ENCODE assay signal across 9 cellular contexts in genomic region chr20:25226433-25227316, GRCh38. TPM values are rescaled to one million over a fixed set of nuclear protein-coding genes. Genes with fewer than 3 reads are reported as not detected.
DNase-seq lines count a peak whose midpoint lies in the region; ATAC-seq, FAIRE-seq and TF ChIP-seq lines count a peak whose summit lies in the region.
"Had no signal": no experiment of that assay in that cellular context is flagged by ENCODE, and none has a peak within 500 bp of the region (broad histone marks: within the 10 kb centered on the region; RNA-seq: fewer than 3 reads in every experiment).

No MANE protein-coding gene starts in this region.

- no peaks in the 10 kb centered on the region for H3K9me3 Mint-ChIP-seq in brain

- peak; percentile 49 for ATAC-seq in HepG2
- ATAC-seq in GM19455 (IDR thresholded peaks at IDR 0.05; ENCODE audit: unreplicated experiment): no peak

- H3K9me3 ChIP-seq in Karpas-422 (ENCODE audit: low read length) (no peaks in the 10 kb centered on the region), HepG2 (ENCODE audit: low read length) (no peaks in the 10 kb centered on the region), testis (no peaks in the 10 kb centered on the region)

- 74% methylated on average over 26 of the region's 28 CpGs for WGBS in HepG2 (ENCODE audit: low lambda C conversion rate)
- WGBS in testis, 2 donors: 68 to 71% methylated on average over 23 to 28 of the region's 28 CpGs

- no peaks in the 10 kb centered on the region for H3K9me2 ChIP-seq in Karpas-422 (replicated peaks; ENCODE audit: insufficient read depth, low read length)

- TF ChIP-seq EP300 in HepG2 (IDR thresholded peaks at IDR 0.05; ENCODE audit: low read depth in 2 of 2, low read length in 2 of 2) (0 out of 4 replicates have a peak, but pooled peaks of 1 of the 2 experiments have one; percentile 10), HepG2 (CRISPR knock-in tag; IDR thresholded peaks at IDR 0.05; ENCODE audit: borderline replicate concordance) (0 out of 2 replicates have a peak, but pooled peaks have one; percentile 15)

- H3K9ac ChIP-seq in Karpas-422 (ENCODE audit: low read length) (no peak overlapping the region), HepG2 (ENCODE audit: insufficient read depth, low read depth, low read length) (no peak overlapping the region)

- peaks cover 26% of the 10 kb centered on the region for H3K4me1 Mint-ChIP-seq in brain

- H3K4me2 ChIP-seq in Karpas-422 (ENCODE audit: low read depth, low read length, poor library complexity, severe bottlenecking) (no peak overlapping the region), HepG2 (ENCODE audit: low read depth, low read length) (peak overlapping the region; percentile 54; the same call in 1 of the 2 replicates)

- peak overlapping the region in 3 of 5 experiments; percentile 64 to 78 (median 64) for H3K27ac Mint-ChIP-seq in brain

- H4K20me1 ChIP-seq in Karpas-422 (ENCODE audit: insufficient read depth, low read depth, low read length): no peaks in the 10 kb centered on the region
- no peaks in the 10 kb centered on the region for H4K20me1 ChIP-seq in HepG2 (ENCODE audit: insufficient read depth, low read length)

- POLR2A ChIA-PET in HepG2 (lab: Yijun Ruan, JAX): interaction anchor here (0.5 to 6.5 kb wide), 6 partner anchors 10 to 1848 kb away, joined by 3 to 72 read pairs (median 8); partner anchors contain the start of genes ENTPD6 and PYGB

- no peak overlapping the region for H3K4me3 Mint-ChIP-seq in brain

- TSS peak; percentile 93 for BruUV-seq in HepG2 (replicated peaks; lab: Mats Ljungman, UMichigan)

- peaks cover 16% of the 10 kb centered on the region; the same call in 1 of the 2 replicates for H3K36me3 ChIP-seq in Karpas-422 (ENCODE audit: insufficient read depth, low read length)
- peaks cover 2 to 3% of the 10 kb centered on the region in 2 experiments; a peak in 1 of 5 replicates for H3K36me3 ChIP-seq in HepG2 (replicated peaks in 1 of 2; ENCODE audit: control insufficient read depth in 1 of 2, insufficient read depth in 2 of 2, low read length in 2 of 2)
- no peaks in the 10 kb centered on the region for H3K36me3 ChIP-seq in testis (ENCODE audit: low read depth, missing control alignments)

- H3K4me1 ChIP-seq in Karpas-422 (ENCODE audit: low read length) (peaks cover 95% of the 10 kb centered on the region), HepG2 (ENCODE audit: insufficient read depth, low read length) (peaks cover 54% of the 10 kb centered on the region), testis (peaks cover 28% of the 10 kb centered on the region)

- H3K27me3 Mint-ChIP-seq in brain: no peaks in the 10 kb centered on the region

- TF ChIP-seq CTCF in brain (conservative IDR thresholded peaks at IDR 0.05): no peak
- peak; percentile 19; the same call in 1 of the 2 replicates for TF ChIP-seq CTCF in HepG2 (CRISPR knock-in tag; IDR thresholded peaks at IDR 0.05)
- TF ChIP-seq CTCF in testis (IDR thresholded peaks at IDR 0.05): no peak

- H3K4me3 ChIP-seq in Karpas-422 (ENCODE audit: low read length) (no peak overlapping the region), HepG2 (replicated peaks in 1 of 3; ENCODE audit: insufficient read depth in 1 of 3, low read depth in 2 of 3, low read length in 3 of 3) (no peak overlapping the region), testis (no peak overlapping the region)

- no peak for FAIRE-seq in HepG2 (lab: Jason Lieb, UNC)
- FAIRE-seq: G401.6 had no signal

- H2AFZ ChIP-seq in Karpas-422 (ENCODE audit: low read length) (no peak overlapping the region), HepG2 (ENCODE audit: low read length) (no peak overlapping the region)

- H3K36me3 Mint-ChIP-seq in brain: no peaks in the 10 kb centered on the region

- TF ChIP-seq RAD21 in HepG2 (CRISPR knock-in tag; IDR thresholded peaks at IDR 0.05): no peak

- TF ChIP-seq POLR2A in HepG2 (IDR thresholded peaks at IDR 0.05; ENCODE audit: insufficient read depth in 1 of 2, low read depth in 2 of 2, low read length in 2 of 2): no peak
- no peak for TF ChIP-seq POLR2A in testis (IDR thresholded peaks at IDR 0.05)

- in situ Hi-C loops in HepG2 (cut with HindIII; ENCODE audit: extremely low pct_ligation_motif_present, low pct_unique_long_range_greater_than_20kb): no loop called here

- H3K79me2 ChIP-seq in Karpas-422 (ENCODE audit: low read length): no peaks in the 10 kb centered on the region
- no peaks in the 10 kb centered on the region for H3K79me2 ChIP-seq in HepG2 (ENCODE audit: insufficient read depth, low read length)

- no peaks in the 10 kb centered on the region for H3K27me3 ChIP-seq in Karpas-422 (ENCODE audit: low read length)
- H3K27me3 ChIP-seq in HepG2 (ENCODE audit: control insufficient read depth in 1 of 2, insufficient read depth in 2 of 2, low read length in 2 of 2): no peaks in the 10 kb centered on the region
- H3K27me3 ChIP-seq in testis: no peaks in the 10 kb centered on the region

- intact Hi-C loops in HepG2 (cut with micrococcal nuclease; ENCODE audit: unreplicated experiment): no loop called here
- intact Hi-C loops in testis (cut with DNase I; ENCODE audit: low total_unique reads): no loop called here

- H3K27ac ChIP-seq in Karpas-422 (ENCODE audit: low read length) (peak overlapping the region; percentile 95), HepG2 (ENCODE audit: extremely low read length, insufficient read depth, low read length) (peak overlapping the region; percentile 43), testis (peak overlapping the region; percentile 15 to 70)

- CTCF ChIA-PET in HepG2 (lab: Yijun Ruan, JAX; ENCODE audit: low intra/inter-chr PET ratio, low total read pairs): no interaction called here

- DNase-seq in Karpas-422: peak; percentile 42
- no peak for DNase-seq in HepG2 (ENCODE audit: low spot score)
- DNase-seq in testis: no peak
- DNase-seq in T-helper 1 cell: no peak
- DNase-seq in activated naive CD4-positive, alpha-beta T cell (lab: John Stamatoyannopoulos, UW): no peak
- no peak for DNase-seq in mesenteric fat pad (ENCODE audit: low spot score)

RNA-seq across cellular contexts. Expression of gene PYGB, which starts 21.2 kb away (rescaled TPM):
- total RNA-seq in Karpas-422 (2014; rRNA removed; shearing (Covaris generic); ENCODE audit: low replicate concordance): 188 and 302 TPM in 2 replicates
- polyA plus RNA-seq in brain (ENCODE audit: insufficient read depth, low read depth, low replicate concordance): 125 TPM
- total RNA-seq in HepG2 (2016; rRNA removed; fragmentation: Illumina TruSeq; extraction: Trizol): 82.0 and 86.3 TPM in 2 replicates
- total RNA-seq in HepG2 (2016; cell fraction: cytosol; rRNA removed; fragmentation: Illumina TruSeq; extraction: Trizol; ENCODE audit: low read depth): 5.4 and 6.5 TPM in 2 replicates
- 69.1 and 89.6 TPM in 2 replicates for total RNA-seq in HepG2 (2016; cell fraction: insoluble cytoplasmic fraction; rRNA removed; fragmentation: Illumina TruSeq; extraction: Trizol)
- 18.0 and 19.5 TPM in 2 replicates for total RNA-seq in HepG2 (2016; cell fraction: membrane; rRNA removed; fragmentation: Illumina TruSeq; extraction: Trizol)
- 59.8 and 63.0 TPM in 2 replicates for total RNA-seq in HepG2 (2016; cell fraction: nucleus; rRNA removed; fragmentation: Illumina TruSeq; extraction: Trizol)
- polyA plus RNA-seq in HepG2 (2011; rRNA removed): 24.2 and 37.5 TPM in 2 replicates
- polyA plus RNA-seq in HepG2 (2011; cell fraction: cytosol; rRNA removed): 24.4 and 27.4 TPM in 2 replicates
- polyA plus RNA-seq in HepG2 (2011; cell fraction: nucleus; rRNA removed): 111 and 112 TPM in 2 replicates
- polyA plus RNA-seq in HepG2 (2012): 26.9 and 46.5 TPM in 2 replicates
- polyA plus RNA-seq in HepG2 (2016; cell fraction: cytosol; fragmentation: Illumina TruSeq; extraction: Trizol; ENCODE audit: low read depth): 3.5 TPM in 2 replicates
- 45.7 and 58.6 TPM in 2 replicates for polyA plus RNA-seq in HepG2 (2016; cell fraction: insoluble cytoplasmic fraction; fragmentation: Illumina TruSeq; extraction: Trizol; ENCODE audit: low read depth)
- 7.2 and 9.8 TPM in 2 replicates for polyA plus RNA-seq in HepG2 (2016; cell fraction: membrane; fragmentation: Illumina TruSeq; extraction: Trizol; ENCODE audit: low read depth)
- polyA plus RNA-seq in HepG2 (2016; cell fraction: nucleus; fragmentation: Illumina TruSeq; extraction: Trizol; ENCODE audit: insufficient read depth, low read depth): 79.7 and 85.5 TPM in 2 replicates
- polyA minus RNA-seq in HepG2 (2011; rRNA and poly(A)+ RNA removed; ENCODE audit: low replicate concordance): 26.5 and 80.5 TPM in 2 replicates
- 36.1 and 38.1 TPM in 2 replicates for polyA minus RNA-seq in HepG2 (2011; cell fraction: cytosol; rRNA and poly(A)+ RNA removed)
- 27.9 and 31.3 TPM in 2 replicates for polyA minus RNA-seq in HepG2 (2011; cell fraction: nucleus; rRNA and poly(A)+ RNA removed)
- 10 to 100 TPM; 91.5 TPM for total RNA-seq in testis
- polyA plus RNA-seq in testis (ENCODE audit: insufficient read depth, low read depth, low replicate concordance): 50.8 TPM
- total RNA-seq in mesenteric fat pad: 121 TPM

RNA-seq across cellular contexts. Expression of gene ENTPD6, which starts 31.2 kb away (rescaled TPM):
- total RNA-seq in Karpas-422 (2014; rRNA removed; shearing (Covaris generic); ENCODE audit: low replicate concordance): 100 and 125 TPM in 2 replicates
- polyA plus RNA-seq in brain (ENCODE audit: insufficient read depth, low read depth, low replicate concordance) (56.9 TPM), HepG2 (2011; rRNA removed) (172 and 221 TPM in 2 replicates), testis (ENCODE audit: insufficient read depth, low read depth, low replicate concordance) (80.7 TPM)
- total RNA-seq in HepG2 (2016; rRNA removed; fragmentation: Illumina TruSeq; extraction: Trizol) (98.4 and 164 TPM in 2 replicates), testis (100 to 1,000 TPM; 157 to 204 TPM), mesenteric fat pad (54.3 TPM)
- total RNA-seq in HepG2 (2016; cell fraction: cytosol; rRNA removed; fragmentation: Illumina TruSeq; extraction: Trizol; ENCODE audit: low read depth): 67.6 and 72.5 TPM in 2 replicates
- total RNA-seq in HepG2 (2016; cell fraction: insoluble cytoplasmic fraction; rRNA removed; fragmentation: Illumina TruSeq; extraction: Trizol): 90.5 and 177 TPM in 2 replicates
- total RNA-seq in HepG2 (2016; cell fraction: membrane; rRNA removed; fragmentation: Illumina TruSeq; extraction: Trizol): 139 and 152 TPM in 2 replicates
- total RNA-seq in HepG2 (2016; cell fraction: nucleus; rRNA removed; fragmentation: Illumina TruSeq; extraction: Trizol): 149 and 161 TPM in 2 replicates
- 185 and 213 TPM in 2 replicates for polyA plus RNA-seq in HepG2 (2011; cell fraction: cytosol; rRNA removed)
- polyA plus RNA-seq in HepG2 (2011; cell fraction: nucleus; rRNA removed): 538 and 633 TPM in 2 replicates
- polyA plus RNA-seq in HepG2 (2012): 90.9 and 112 TPM in 2 replicates
- polyA plus RNA-seq in HepG2 (2016; cell fraction: cytosol; fragmentation: Illumina TruSeq; extraction: Trizol; ENCODE audit: low read depth): 59.4 and 67.7 TPM in 2 replicates
- 85.6 and 91.9 TPM in 2 replicates for polyA plus RNA-seq in HepG2 (2016; cell fraction: insoluble cytoplasmic fraction; fragmentation: Illumina TruSeq; extraction: Trizol; ENCODE audit: low read depth)
- 104 and 119 TPM in 2 replicates for polyA plus RNA-seq in HepG2 (2016; cell fraction: membrane; fragmentation: Illumina TruSeq; extraction: Trizol; ENCODE audit: low read depth)
- polyA plus RNA-seq in HepG2 (2016; cell fraction: nucleus; fragmentation: Illumina TruSeq; extraction: Trizol; ENCODE audit: insufficient read depth, low read depth): 320 and 321 TPM in 2 replicates
- polyA minus RNA-seq in HepG2 (2011; rRNA and poly(A)+ RNA removed; ENCODE audit: low replicate concordance): 25.3 and 228 TPM in 2 replicates
- 56.6 and 60.3 TPM in 2 replicates for polyA minus RNA-seq in HepG2 (2011; cell fraction: cytosol; rRNA and poly(A)+ RNA removed)
- 98.2 and 106 TPM in 2 replicates for polyA minus RNA-seq in HepG2 (2011; cell fraction: nucleus; rRNA and poly(A)+ RNA removed)

Comparison
In these comparisons a context has a peak if more than half of its experiments do, and no peak if none do; other contexts are left out.
1. H3K27ac ChIP-seq: peak in every context shown above with its lines; median percentile 95 in Karpas-422; 43 in HepG2; 42 in testis.